ENCODE assay signal across 25 cellular contexts in genomic region chr13:41416276-41416675, GRCh38. TPM values are rescaled to one million over a fixed set of nuclear protein-coding genes. Genes with fewer than 3 reads are reported as not detected.
"Had no signal": no experiment of that assay in that cellular context is flagged by ENCODE, and none has a peak within 500 bp of the region (broad histone marks: within the 10 kb centered on the region; RNA-seq: fewer than 3 reads in every experiment).

No MANE protein-coding gene starts in this region.

- H3K36me3 ChIP-seq: brain microvascular endothelial cell, cardiac muscle cell, MG63 had no signal

- H3K9me3 Mint-ChIP-seq: activated CD4-positive, alpha-beta T cell treated with anti-CD3 and anti-CD28 coated beads, Interleukin-2, amount 10 ng/mL, durations not matched to agents 24 days and 14 days; activated naive CD4-positive, alpha-beta T cell treated with anti-CD3 and anti-CD28 coated beads for 36 hours; activated T-cell treated with anti-CD3 and anti-CD28 coated beads, Interleukin-2, amount 50 U/mL, for 24 hours had no signal

- H3K27ac ChIP-seq: brain microvascular endothelial cell, cardiac muscle cell had no signal

- H3K36me3 Mint-ChIP-seq: activated CD8-positive, alpha-beta memory T cell treated with anti-CD3 and anti-CD28 coated beads, Interleukin-2, amount 10 ng/mL, durations not matched to agents 7 days and 5 days had no signal

- H3K27ac Mint-ChIP-seq: activated B cell treated with CpG ODN at 0.5 μM for 24 hours; activated CD4-positive, alpha-beta T cell treated with anti-CD3 and anti-CD28 coated beads, Interleukin-2, amount 10 ng/mL, durations not matched to agents 24 days and 14 days; activated CD8-positive, alpha-beta memory T cell treated with anti-CD3 and anti-CD28 coated beads, Interleukin-2, amount 10 ng/mL, durations not matched to agents 7 days and 5 days; activated naive CD4-positive, alpha-beta T cell treated with anti-CD3 and anti-CD28 coated beads for 36 hours; activated naive CD8-positive, alpha-beta T cell; activated T-cell treated with anti-CD3 and anti-CD28 coated beads, Interleukin-2, amount 50 U/mL, for 24 hours had no signal

- H3K4me1 Mint-ChIP-seq: activated B cell treated with CpG ODN at 0.5 μM for 24 hours; activated CD4-positive, alpha-beta T cell treated with anti-CD3 and anti-CD28 coated beads, Interleukin-2, amount 10 ng/mL, durations not matched to agents 24 days and 14 days; activated CD8-positive, alpha-beta memory T cell treated with anti-CD3 and anti-CD28 coated beads, Interleukin-2, amount 10 ng/mL, durations not matched to agents 7 days and 5 days had no signal

- ATAC-seq: activated CD8-positive, alpha-beta memory T cell treated with anti-CD3 and anti-CD28 coated beads, Interleukin-2, amount 10 ng/mL, durations not matched to agents 7 days and 5 days had no signal

- H3K4me3 Mint-ChIP-seq: activated B cell treated with CpG ODN at 0.5 μM for 24 hours; activated CD4-positive, alpha-beta T cell treated with anti-CD3 and anti-CD28 coated beads, Interleukin-2, amount 10 ng/mL, durations not matched to agents 24 days and 14 days; activated CD8-positive, alpha-beta memory T cell treated with anti-CD3 and anti-CD28 coated beads, Interleukin-2, amount 10 ng/mL, durations not matched to agents 7 days and 5 days; activated naive CD4-positive, alpha-beta T cell treated with anti-CD3 and anti-CD28 coated beads for 36 hours; activated naive CD8-positive, alpha-beta T cell; activated T-cell treated with anti-CD3 and anti-CD28 coated beads, Interleukin-2, amount 50 U/mL, for 24 hours had no signal

- DNase-seq: activated B cell treated with CpG ODN at 0.5 μM for 24 hours; activated CD4-positive, alpha-beta T cell treated with anti-CD3 and anti-CD28 coated beads for 1 hour; activated CD4-positive, alpha-beta T cell treated with anti-CD3 and anti-CD28 coated beads, Interleukin-2, amount 50 U/mL, for 48 hours; activated CD8-positive, alpha-beta memory T cell treated with anti-CD3 and anti-CD28 coated beads, Interleukin-2, amount 10 ng/mL, durations not matched to agents 7 days and 5 days; activated gamma-delta T cell; activated naive CD4-positive, alpha-beta T cell treated with anti-CD3 and anti-CD28 coated beads for 36 hours; activated T-cell treated with anti-CD3 and anti-CD28 coated beads, Interleukin-2, amount 50 U/mL, for 24 hours; brain microvascular endothelial cell; MG63; MV-4-11; NCI-H1092 treated with DMSO at 0.1 percent for 48 hours; NCI-H1417 treated with DMSO at 0.1 percent for 48 hours; NCI-H1694; NCI-H2029; NCI-H2107; NCI-H2171 treated with DMSO at 0.1 percent for 48 hours; NCI-H226; NCI-H526; NCI-H774; SIG-M5; T-helper 2 cell; T1000 had no signal

- H3K27me3 ChIP-seq: brain microvascular endothelial cell, cardiac muscle cell, MG63 had no signal

- H3K27me3 Mint-ChIP-seq: activated CD8-positive, alpha-beta memory T cell treated with anti-CD3 and anti-CD28 coated beads, Interleukin-2, amount 10 ng/mL, durations not matched to agents 7 days and 5 days; activated naive CD8-positive, alpha-beta T cell; activated T-cell treated with anti-CD3 and anti-CD28 coated beads, Interleukin-2, amount 50 U/mL, for 24 hours had no signal

- H3K9me3 ChIP-seq: MG63 had no signal

- H3K4me3 ChIP-seq: cardiac muscle cell, MG63 had no signal

RNA-seq across cellular contexts. Expression of gene RGCC, which starts 41.1 kb away (rescaled TPM):
- total RNA-seq: cardiac muscle cell had no signal
- polyA plus RNA-seq: cardiac muscle cell had no signal
